5 cellular contexts compared by ENCODE assay signal in the genomic region with DNA sequence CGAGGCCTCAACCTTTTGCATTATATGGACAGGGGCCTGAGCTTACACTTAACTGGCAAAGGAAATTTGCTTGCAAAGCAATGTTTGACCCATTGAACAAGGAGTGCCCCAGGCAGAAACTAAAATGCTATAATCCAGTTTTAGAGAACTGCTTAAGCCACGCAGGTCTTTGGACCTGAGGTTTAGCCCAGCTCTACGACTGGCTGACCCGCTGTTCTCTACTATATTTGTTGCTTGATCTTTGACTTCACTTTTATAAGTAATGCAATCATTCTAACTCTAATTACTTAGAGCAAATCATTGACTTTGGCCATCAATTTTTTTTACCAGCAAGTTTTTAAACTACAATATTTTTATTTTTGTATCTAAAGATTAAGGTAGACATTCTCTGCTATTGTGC.
"Had no signal": no experiment of that assay in that cellular context is flagged by ENCODE, and none has a peak within 500 bp of the region (broad histone marks: within the 10 kb centered on the region; RNA-seq: fewer than 3 reads in every experiment).

No MANE protein-coding gene starts in this region.

- H3K4me3 ChIP-seq: K562 had no signal

- DNase-seq: IMR-90 had no signal

- H3K9me3 Mint-ChIP-seq: IgD-negative memory B cell had no signal

- ATAC-seq: HepG2, K562 had no signal

- H3K4me3 Mint-ChIP-seq: IgD-negative memory B cell had no signal

- H3K27ac ChIP-seq: HL-60 had no signal

- H3K4me1 Mint-ChIP-seq: IgD-negative memory B cell had no signal

- H3K36me3 Mint-ChIP-seq: IgD-negative memory B cell had no signal

- H3K27ac Mint-ChIP-seq: IgD-negative memory B cell had no signal
